ENCODE assay signal across 8 cellular contexts in the genomic region with DNA sequence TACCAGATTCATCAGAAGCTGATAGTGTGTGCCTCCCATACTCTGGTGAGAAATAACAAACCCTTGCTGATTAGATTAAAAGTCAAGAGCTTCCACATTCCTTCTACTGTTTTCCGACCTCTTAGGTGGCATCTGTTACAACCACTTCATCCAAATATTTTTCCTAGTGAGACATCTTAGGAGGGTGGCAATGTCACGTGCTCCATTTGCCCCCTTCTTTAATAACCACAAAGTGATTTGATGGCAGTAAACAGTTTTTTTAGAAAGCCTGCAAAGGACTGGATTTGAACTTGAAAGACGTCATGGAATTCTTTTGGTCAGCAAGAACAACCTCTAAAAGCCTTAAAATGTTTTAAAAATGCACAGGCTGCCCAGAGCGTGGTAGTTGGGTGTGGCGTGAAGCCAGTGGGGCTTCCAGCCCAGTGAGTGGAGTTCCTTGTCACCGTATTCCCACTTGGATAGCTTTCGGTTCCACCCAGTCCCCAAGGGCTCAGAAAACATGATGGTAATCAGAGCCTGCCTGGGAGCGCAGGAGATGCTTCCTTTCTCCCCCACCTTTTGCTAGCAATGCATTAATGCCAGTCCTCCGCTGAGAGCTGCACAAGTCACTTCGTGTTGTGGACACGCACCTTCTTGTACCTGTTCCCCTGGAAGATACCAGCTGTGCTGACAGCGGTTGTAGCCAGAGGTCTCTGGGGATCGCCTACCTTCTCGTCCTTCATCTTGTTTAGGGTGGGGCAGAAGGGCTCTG.
DNase-seq lines count a peak whose midpoint lies in the region; ATAC-seq and TF ChIP-seq lines count a peak whose summit lies in the region.

No MANE protein-coding gene starts in this region.

- peak overlapping the region; percentile 1 for H2BK12ac ChIP-seq in trophoblast cell (ENCODE audit: low read length)

- H4K91ac ChIP-seq in trophoblast cell (ENCODE audit: low read depth, low read length): peak overlapping the region; percentile 19

- DNase-seq in Calu3 (peak; percentile 29), NCI-H524 treated with DMSO at 0.1 percent for 48 hours (lab: John Stamatoyannopoulos, UW) (peak; percentile 28), endothelial cell (ENCODE audit: low spot score) (no peak), trophoblast cell (peak; percentile 35 to 59), NK-92 (lab: John Stamatoyannopoulos, UW; ENCODE audit: unreplicated experiment) (no peak)
- DNase-seq in stimulated activated CD4-positive, alpha-beta T cell treated with anti-CD3 and anti-CD28 coated beads, Interleukin-2, amount 100 ng/mL, for 24 hours: no peak

- H3K79me1 ChIP-seq in trophoblast cell (ENCODE audit: low read length): peaks cover 5% of the 10 kb centered on the region

- CTCF ChIA-PET in Calu3 (lab: Charles Lee): interaction anchor here (1.0 kb wide), 1 partner anchor 82 kb away, joined by 4 read pairs; no protein-coding TSS in a partner anchor

- no peak overlapping the region for H3K4me2 ChIP-seq in trophoblast cell (ENCODE audit: low read length)

- BruUV-seq in Calu3 (replicated peaks; lab: Mats Ljungman, UMichigan): no TSS peak

- H3K27ac Mint-ChIP-seq in Calu3 (ENCODE audit: unreplicated experiment) (peak overlapping the region; percentile 89), endothelial cell (ENCODE audit: unreplicated experiment) (no peak overlapping the region)

- H3K79me2 ChIP-seq in trophoblast cell (ENCODE audit: control insufficient read depth, insufficient read depth, low read length, poor library complexity): peaks cover 2% of the 10 kb centered on the region

- H3K27me3 Mint-ChIP-seq in Calu3 (ENCODE audit: unreplicated experiment) (no peaks in the 10 kb centered on the region), endothelial cell (ENCODE audit: unreplicated experiment) (peaks cover 6% of the 10 kb centered on the region)

- no peak overlapping the region for H3K14ac ChIP-seq in trophoblast cell (ENCODE audit: low read length)

- peaks cover 52% of the 10 kb centered on the region for H3K4me1 Mint-ChIP-seq in Calu3 (ENCODE audit: low read depth, unreplicated experiment)
- peaks cover 20% of the 10 kb centered on the region for H3K4me1 Mint-ChIP-seq in endothelial cell (ENCODE audit: unreplicated experiment)

- H3K27ac ChIP-seq in trophoblast cell (ENCODE audit: low read depth, low read length): peak overlapping the region; percentile 2

- H3K9me3 ChIP-seq in trophoblast cell (ENCODE audit: insufficient read depth, low read depth, low read length): no peaks in the 10 kb centered on the region

- no peaks in the 10 kb centered on the region for H3K9me3 Mint-ChIP-seq in Calu3 (ENCODE audit: low read depth, unreplicated experiment)
- H3K9me3 Mint-ChIP-seq in endothelial cell (ENCODE audit: unreplicated experiment): no peaks in the 10 kb centered on the region

- intact Hi-C loops in Calu3 (cut with micrococcal nuclease; ENCODE audit: unreplicated experiment): loop anchor here (5.0 kb wide), 2 partner anchors 38 to 52 kb away; no protein-coding TSS in a partner anchor

- no peak overlapping the region for H4K12ac ChIP-seq in trophoblast cell (ENCODE audit: low read depth, low read length)

- H2AK5ac ChIP-seq in trophoblast cell (ENCODE audit: low read length): no peak overlapping the region

- H3K27me3 ChIP-seq in trophoblast cell (ENCODE audit: insufficient read depth, low read length): no peaks in the 10 kb centered on the region

- no peak overlapping the region for H2AFZ ChIP-seq in trophoblast cell (ENCODE audit: insufficient read depth, low read length, poor library complexity)

- peak overlapping the region; percentile 16 for H3K4ac ChIP-seq in trophoblast cell (ENCODE audit: low read depth, low read length)

- no peak overlapping the region for H3K9ac ChIP-seq in trophoblast cell (ENCODE audit: low read length)

- H3K23ac ChIP-seq in trophoblast cell (ENCODE audit: low read length): peak overlapping the region; percentile 15

- H2BK5ac ChIP-seq in trophoblast cell (ENCODE audit: low read depth, low read length, poor library complexity): no peak overlapping the region

- TF ChIP-seq CTCF in Calu3 (IDR thresholded peaks at IDR 0.05; ENCODE audit: unreplicated experiment) (no peak), endothelial cell (IDR thresholded peaks at IDR 0.05; ENCODE audit: unreplicated experiment) (no peak)

- H3K4me3 Mint-ChIP-seq in Calu3 (ENCODE audit: low read depth, unreplicated experiment): peak overlapping the region; percentile 89
- peak overlapping the region; percentile 61 for H3K4me3 Mint-ChIP-seq in endothelial cell (ENCODE audit: unreplicated experiment)

- ATAC-seq in HG02884 (IDR thresholded peaks at IDR 0.05; ENCODE audit: unreplicated experiment) (no peak), GM21723 (IDR thresholded peaks at IDR 0.05; ENCODE audit: unreplicated experiment) (no peak)

- peaks cover 12 to 16% of the 10 kb centered on the region in 2 experiments for H3K36me3 ChIP-seq in trophoblast cell (ENCODE audit: control insufficient read depth in 1 of 2, insufficient read depth in 2 of 2, low read length in 2 of 2)

- H2BK120ac ChIP-seq in trophoblast cell (ENCODE audit: insufficient read depth, low read length, poor library complexity): no peak overlapping the region

- H3K18ac ChIP-seq in trophoblast cell (ENCODE audit: low read length): peak overlapping the region; percentile 13

- no CpG with 5 or more reads among the region's 14 CpGs for WGBS in trophoblast cell (ENCODE audit: extremely low coverage, insufficient coverage, insufficient read length)

- peaks cover 59% of the 10 kb centered on the region for H3K36me3 Mint-ChIP-seq in Calu3 (ENCODE audit: insufficient read depth, unreplicated experiment)
- peaks cover 10% of the 10 kb centered on the region for H3K36me3 Mint-ChIP-seq in endothelial cell (ENCODE audit: low read depth, unreplicated experiment)

- H4K8ac ChIP-seq in trophoblast cell (ENCODE audit: low read depth, low read length): no peak overlapping the region

- no peak overlapping the region for H3K4me3 ChIP-seq in trophoblast cell (ENCODE audit: low read depth, low read length)

- H3K4me1 ChIP-seq in trophoblast cell (ENCODE audit: control insufficient read depth in 1 of 2, insufficient read depth in 2 of 2, low read length in 2 of 2): peaks cover 21 to 28% of the 10 kb centered on the region in 2 experiments

Comparison
In these comparisons a context has a peak if more than half of its experiments do, and no peak if none do; other contexts are left out.
1. DNase-seq: peak in Calu3 (single experiment), NCI-H524 treated with DMSO at 0.1 percent for 48 hours (single experiment) and trophoblast cell (2 of 2); none in endothelial cell (single experiment), stimulated activated CD4-positive, alpha-beta T cell treated with anti-CD3 and anti-CD28 coated beads, Interleukin-2, amount 100 ng/mL, for 24 hours (0 of 2) and NK-92 (single experiment).